10 cellular contexts compared by ENCODE assay signal in the genomic region with DNA sequence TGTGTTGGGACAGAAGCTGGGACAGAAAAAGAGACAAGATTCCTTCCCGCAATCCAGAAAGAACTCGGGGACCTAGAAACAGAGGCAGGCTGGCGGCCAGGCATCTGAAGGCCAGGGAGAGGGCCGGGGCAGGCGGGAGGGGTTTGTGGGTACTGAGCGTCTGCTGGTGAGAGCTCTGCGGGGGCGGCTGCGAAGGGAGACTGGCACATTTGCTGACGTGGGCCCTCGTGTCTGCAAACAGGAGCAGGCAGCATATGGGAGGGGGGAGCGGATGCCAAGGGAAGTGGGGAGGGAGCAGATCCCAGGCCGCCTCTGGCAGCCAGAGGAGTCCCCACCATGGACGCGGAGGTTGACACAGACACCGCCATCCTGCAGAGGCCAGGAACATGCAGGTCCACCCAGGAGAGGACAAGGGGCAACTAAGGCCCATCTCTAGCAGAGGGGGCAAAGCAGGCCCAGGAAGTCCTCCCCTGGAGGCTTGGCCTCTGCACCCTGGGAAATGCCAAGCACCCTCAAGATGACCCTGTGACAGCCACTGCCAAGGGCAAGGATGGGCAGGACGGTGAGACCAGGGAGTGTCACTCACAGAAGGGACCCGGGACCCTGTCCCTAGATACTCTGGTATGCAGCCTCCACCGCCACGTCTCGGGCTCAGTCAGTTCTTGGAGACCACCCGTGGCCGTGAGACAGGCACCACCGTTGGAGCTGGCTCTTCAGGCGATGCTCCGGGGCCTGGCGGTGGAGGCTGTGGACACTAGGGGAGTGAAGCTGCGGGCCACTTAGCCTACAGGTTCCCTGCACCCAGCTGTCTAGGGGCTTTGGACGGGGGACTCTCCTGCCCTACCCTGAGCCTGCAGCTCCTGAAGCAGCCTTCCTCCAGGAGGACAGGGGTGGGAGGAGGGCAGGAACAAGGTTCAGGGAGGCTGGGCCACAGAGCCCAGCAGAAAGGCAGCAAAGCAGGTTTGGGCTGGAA. TPM values are rescaled to one million over a fixed set of nuclear protein-coding genes. Genes with fewer than 3 reads are reported as not detected.
DNase-seq lines count a peak whose midpoint lies in the region; ATAC-seq, FAIRE-seq and TF ChIP-seq lines count a peak whose summit lies in the region.
"Had no signal": no experiment of that assay in that cellular context is flagged by ENCODE, and none has a peak within 500 bp of the region (broad histone marks: within the 10 kb centered on the region; RNA-seq: fewer than 3 reads in every experiment).

No MANE protein-coding gene starts in this region.

- 74 to 77% methylated on average over 29 of the region's 29 CpGs for WGBS in pancreas, 2 donors

- peaks cover 0 to 47% of the 10 kb centered on the region in 2 donors for H3K4me1 ChIP-seq in right atrium auricular region
- no peaks in the 10 kb centered on the region for H3K4me1 ChIP-seq in pancreas

- H3K27me3 ChIP-seq in right atrium auricular region (no peaks in the 10 kb centered on the region), pancreas (no peaks in the 10 kb centered on the region)

- peak in 3 of 4 donors; percentile 60 to 83 (median 77) for ATAC-seq in pancreas
- no peak for ATAC-seq in HG03196 (IDR thresholded peaks at IDR 0.05; ENCODE audit: unreplicated experiment)
- no peak for ATAC-seq in HG02981 (IDR thresholded peaks at IDR 0.05; ENCODE audit: unreplicated experiment)

- intact Hi-C loops in pancreas (cut with DNase I): no loop called here

- H3K4me3 ChIP-seq in right atrium auricular region: no peak overlapping the region
- no peak overlapping the region for H3K4me3 ChIP-seq in pancreas

- H3K36me3 ChIP-seq in right atrium auricular region (peaks cover 25% of the 10 kb centered on the region), pancreas (no peaks in the 10 kb centered on the region)

- H3K27ac ChIP-seq in right atrium auricular region: peak overlapping the region; percentile 82 to 89
- H3K27ac ChIP-seq in pancreas: no peak overlapping the region

- H3K9me3 ChIP-seq in right atrium auricular region (no peaks in the 10 kb centered on the region), pancreas (no peaks in the 10 kb centered on the region)

- DNase-seq in COLO829 (ENCODE audit: low spot score) (peak; percentile 38), anterior cingulate cortex (lab: John Stamatoyannopoulos, UW) (peak in 49 of 58 donors; percentile 28 to 84 (median 61)), right atrium auricular region (ENCODE audit: low spot score) (peak; percentile 73), pancreas (peak in 3 of 6 donors; percentile 45 to 83 (median 57)), NCI-H2081 (lab: John Stamatoyannopoulos, UW) (no peak), NCI-H2227 (lab: John Stamatoyannopoulos, UW; ENCODE audit: unreplicated experiment) (no peak)
- DNase-seq: activated CD4-positive, alpha-beta T cell treated with anti-CD3 and anti-CD28 coated beads for 1 hour; MM.1S had no signal

- no peak for TF ChIP-seq CTCF in right atrium auricular region (IDR thresholded peaks at IDR 0.05)
- TF ChIP-seq CTCF in pancreas (IDR thresholded peaks at IDR 0.05): no peak

- FAIRE-seq in pancreas (lab: Jason Lieb, UNC): no peak

RNA-seq across cellular contexts. Expression of a gene that starts 32.0 kb away (rescaled TPM):
- total RNA-seq in right atrium auricular region: 100 to 1,000 TPM; 119 to 128 TPM
- 1 to 10 TPM; 1.4 to 4.4 (median 3.0) TPM for total RNA-seq in pancreas
- polyA plus RNA-seq in pancreas: 10 to 100 TPM in 1 of 2 donors, 1 to 10 TPM in 1; 7.4 to 27.9 TPM

RNA-seq across cellular contexts. Expression of a gene that starts 44.7 kb away (rescaled TPM):
- total RNA-seq in right atrium auricular region (10 to 100 TPM; 14.5 to 78.6 TPM), pancreas (1 to 10 TPM; 1.0 to 5.1 (median 3.1) TPM)
- polyA plus RNA-seq in pancreas: 10 to 100 TPM in 1 of 2 donors, 1 to 10 TPM in 1; 6.0 to 12.5 TPM

Comparison
In these comparisons a context has a peak if more than half of its experiments do, and no peak if none do; other contexts are left out.
1. DNase-seq: peak in COLO829 (single experiment), anterior cingulate cortex (49 of 58) and right atrium auricular region (single experiment); none in NCI-H2081 (0 of 2) and NCI-H2227 (single experiment).
2. H3K27ac ChIP-seq: peak in right atrium auricular region (2 of 2); none in pancreas (0 of 4).
3. ATAC-seq: peak in pancreas (3 of 4); none in HG03196 (single experiment) and HG02981 (single experiment).
4. RNA of a gene that starts 32.0 kb away (total RNA-seq): 119 to 128 TPM in right atrium auricular region; 1.4 to 4.4 TPM in pancreas; every median in the first group is over 10 times any median in the second.